ENCODE assay signal across 8 cellular contexts in the genomic region with DNA sequence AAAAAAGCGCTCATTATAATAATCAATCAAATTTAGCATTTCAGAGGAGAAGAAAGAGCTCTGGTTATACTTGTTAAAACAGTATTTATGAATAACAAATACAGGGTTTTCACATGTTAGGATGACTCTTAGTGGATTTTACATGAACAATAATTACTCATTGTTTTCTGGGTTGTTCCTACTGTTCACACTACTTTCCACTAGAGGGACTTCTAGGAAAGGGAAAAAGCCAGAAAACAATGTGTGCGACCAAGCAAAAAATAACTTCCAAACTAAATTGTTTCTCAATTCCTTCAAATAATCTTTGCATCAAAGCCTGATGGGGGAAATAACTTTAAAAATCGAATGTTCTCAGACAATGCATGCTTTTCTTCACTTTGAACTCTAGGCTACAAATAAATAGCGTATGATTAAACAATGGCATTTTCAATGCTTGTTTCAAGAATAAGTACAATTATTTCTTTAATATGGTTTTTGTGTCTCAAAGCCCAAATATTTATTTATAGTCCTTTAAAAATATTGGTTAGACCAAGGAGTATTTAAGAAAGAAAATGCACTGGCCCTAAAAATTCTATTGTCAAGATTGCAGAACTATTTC.
DNase-seq lines count a peak whose midpoint lies in the region; ATAC-seq and TF ChIP-seq lines count a peak whose summit lies in the region.
"Had no signal": no experiment of that assay in that cellular context is flagged by ENCODE, and none has a peak within 500 bp of the region (broad histone marks: within the 10 kb centered on the region; RNA-seq: fewer than 3 reads in every experiment).

No MANE protein-coding gene starts in this region.

- no peaks in the 10 kb centered on the region for H3K4me1 ChIP-seq in upper lobe of left lung

- H3K27ac ChIP-seq in VCaP: no peak overlapping the region
- H3K27ac ChIP-seq in upper lobe of left lung: no peak overlapping the region

- no peak for DNase-seq in GM10266 (ENCODE audit: extremely low spot score)
- peak; percentile 53 for DNase-seq in HT-29 (ENCODE audit: low spot score)
- peak; percentile 30 for DNase-seq in iPS-NIHi7 (ENCODE audit: extremely low spot score)
- DNase-seq in upper lobe of left lung: no peak
- no peak for DNase-seq in activated CD4-positive, CD25-positive, alpha-beta regulatory T cell (lab: John Stamatoyannopoulos, UW)

- H3K36me3 ChIP-seq in upper lobe of left lung: no peaks in the 10 kb centered on the region

- peak in 1 of 2 donors; percentile 60 for ATAC-seq in upper lobe of left lung (ENCODE audit: low FRiP score in 2 of 2)
- ATAC-seq in HG02610 (IDR thresholded peaks at IDR 0.05; ENCODE audit: unreplicated experiment): no peak
- ATAC-seq: naive thymus-derived CD4-positive, alpha-beta T cell had no signal

- WGBS in upper lobe of left lung, 2 donors: 46 to 48% methylated on average over 4 of the region's 4 CpGs

- no peak overlapping the region for H3K4me3 ChIP-seq in upper lobe of left lung

- H3K27me3 ChIP-seq in upper lobe of left lung: no peaks in the 10 kb centered on the region

- TF ChIP-seq EP300 in upper lobe of left lung (IDR thresholded peaks at IDR 0.05): no peak

- no peak for TF ChIP-seq POLR2A in upper lobe of left lung (IDR thresholded peaks at IDR 0.05)

- TF ChIP-seq CTCF in GM10266 (IDR thresholded peaks at IDR 0.05; ENCODE audit: control insufficient read depth, insufficient read depth, low read depth, missing control alignments): peak; percentile 31
- TF ChIP-seq CTCF in VCaP (conservative IDR thresholded peaks at IDR 0.05): peak; percentile 81
- peak in 5 of 6 experiments; percentile 17 to 47 (median 38) for TF ChIP-seq CTCF in upper lobe of left lung (IDR thresholded peaks at IDR 0.05)

- H3K9me3 ChIP-seq in upper lobe of left lung: no peaks in the 10 kb centered on the region

Comparison
In these comparisons a context has a peak if more than half of its experiments do, and no peak if none do; other contexts are left out.
1. DNase-seq: peak in HT-29 (single experiment) and iPS-NIHi7 (single experiment); none in GM10266 (single experiment), upper lobe of left lung (0 of 2) and activated CD4-positive, CD25-positive, alpha-beta regulatory T cell (0 of 4).
2. CTCF ChIP-seq: peak in every context shown above with its lines; median percentile 81 in VCaP; 38 in upper lobe of left lung; 31 in GM10266.